ENCODE assay signal across 12 cellular contexts in genomic region chr1:9875636-9876000, GRCh38. TPM values are rescaled to one million over a fixed set of nuclear protein-coding genes. Genes with fewer than 3 reads are reported as not detected.
DNase-seq lines count a peak whose midpoint lies in the region; ATAC-seq and TF ChIP-seq lines count a peak whose summit lies in the region.
"Had no signal": no experiment of that assay in that cellular context is flagged by ENCODE, and none has a peak within 500 bp of the region (broad histone marks: within the 10 kb centered on the region; RNA-seq: fewer than 3 reads in every experiment).

No MANE protein-coding gene starts in this region.

- 64 to 82% (median 72%) methylated on average over 6 of the region's 6 CpGs for WGBS in adrenal gland, 4 donors

- TF ChIP-seq CTCF in GM23338 (conservative IDR thresholded peaks at IDR 0.05; ENCODE audit: low read depth in 2 of 2), result no peak
- no peak for TF ChIP-seq CTCF in left ventricle myocardium inferior (IDR thresholded peaks at IDR 0.05; ENCODE audit: borderline replicate concordance)
- no peak for TF ChIP-seq CTCF in adrenal gland (IDR thresholded peaks at IDR 0.05)

- peak overlapping the region; percentile 78; the same call in 1 of the 2 replicates for H3K4me2 ChIP-seq in GM23338

- no peaks in the 10 kb centered on the region for H3F3A ChIP-seq in GM23338 (replicated peaks; ENCODE audit: low read depth)

- H3K4me3 ChIP-seq in GM23338 (peak overlapping the region; percentile 48; the same call in 1 of the 2 replicates), left ventricle myocardium inferior (peak overlapping the region; percentile 39), adrenal gland (no peak overlapping the region)
- H3K4me3 ChIP-seq: body of pancreas, GM23248, upper lobe of left lung had no signal

- peaks cover 12% of the 10 kb centered on the region for H3K27me3 Mint-ChIP-seq in GM23338 (ENCODE audit: insufficient read depth, low read depth, poor library complexity)

- H3K4me1 Mint-ChIP-seq in GM23338, result peaks cover 13% of the 10 kb centered on the region

- no peaks in the 10 kb centered on the region for H3K36me3 ChIP-seq in GM23338 (ENCODE audit: insufficient read depth)
- peaks cover 14% of the 10 kb centered on the region for H3K36me3 ChIP-seq in left ventricle myocardium inferior
- peaks cover 0 to 5% of the 10 kb centered on the region in 2 donors for H3K36me3 ChIP-seq in adrenal gland (replicated peaks in 1 of 2)

- H3K79me2 ChIP-seq in GM23338 (replicated peaks; ENCODE audit: insufficient read depth), result no peaks in the 10 kb centered on the region

- no peaks in the 10 kb centered on the region for H3K9me3 Mint-ChIP-seq in GM23338

- H3K9me3 ChIP-seq in left ventricle myocardium inferior (replicated peaks), result no peaks in the 10 kb centered on the region
- H3K9me3 ChIP-seq in adrenal gland (replicated peaks in 1 of 3), result no peaks in the 10 kb centered on the region
- H3K9me3 ChIP-seq: body of pancreas, upper lobe of left lung had no signal

- H3K4me1 ChIP-seq in GM23338 (ENCODE audit: insufficient read depth) (peaks cover 10% of the 10 kb centered on the region), left ventricle myocardium inferior (peaks cover 45% of the 10 kb centered on the region), adrenal gland (replicated peaks in 1 of 2) (peaks cover 0 to 10% of the 10 kb centered on the region in 2 donors)

- intact Hi-C loops in left ventricle myocardium inferior (cut with micrococcal nuclease), result loop anchor here (10.0 kb wide), 1 partner anchor 69 kb away; the partner anchor contains the start of genes LZIC and NMNAT1
- intact Hi-C loops in adrenal gland (cut with DNase I), result loop anchor here (10.0 kb wide), 3 partner anchors 69 to 251 kb away; partner anchors contain the start of genes LZIC (in 2 of the 2) and NMNAT1 (in 2 of the 2)

- no peaks in the 10 kb centered on the region for H3K9me2 ChIP-seq in GM23338 (ENCODE audit: insufficient read depth)

- no peak for TF ChIP-seq POLR2A in adrenal gland (IDR thresholded peaks at IDR 0.05)

- H3K27me3 ChIP-seq in GM23338 (ENCODE audit: insufficient read depth) (no peaks in the 10 kb centered on the region), left ventricle myocardium inferior (ENCODE audit: low read depth) (no peaks in the 10 kb centered on the region), adrenal gland (no peaks in the 10 kb centered on the region)
- H3K27me3 ChIP-seq: body of pancreas, upper lobe of left lung had no signal

- no peak for DNase-seq in GM23338 (ENCODE audit: low spot score)
- peak; percentile 49 for DNase-seq in cerebellum (ENCODE audit: low spot score)
- no peak for DNase-seq in left ventricle myocardium inferior
- peak; percentile 52 for DNase-seq in putamen (ENCODE audit: low spot score)
- no peak for DNase-seq in adrenal gland
- DNase-seq in NK-92 (lab: John Stamatoyannopoulos, UW; ENCODE audit: unreplicated experiment), result no peak
- no peak for DNase-seq in NCI-H187 (lab: John Stamatoyannopoulos, UW)
- DNase-seq in NCI-H2196 treated with DMSO at 0.1 percent for 48 hours (lab: John Stamatoyannopoulos, UW; ENCODE audit: unreplicated experiment), result no peak
- DNase-seq: mammary epithelial cell had no signal

- H3K27ac ChIP-seq in GM23338 (ENCODE audit: low read depth) (peak overlapping the region; percentile 48), left ventricle myocardium inferior (replicated peaks) (peak overlapping the region; percentile 83), adrenal gland (no peak overlapping the region)
- H3K27ac ChIP-seq: body of pancreas, GM23248 had no signal

- peak overlapping the region; percentile 78; the same call in 1 of the 2 replicates for H2AFZ ChIP-seq in GM23338
- H2AFZ ChIP-seq: GM23248 had no signal

- 0 out of 2 replicates have a peak, but pooled peaks cover 2% of the 10 kb centered on the region for H4K20me1 ChIP-seq in GM23338 (replicated peaks; ENCODE audit: insufficient read depth)

- H3K4me3 Mint-ChIP-seq in GM23338, result no peak overlapping the region

- no peaks in the 10 kb centered on the region; the same call in 1 of the 3 replicates for H3K36me3 Mint-ChIP-seq in GM23338 (ENCODE audit: low read depth)

- peak; percentile 6; the same call in 2 of the 3 replicates for ATAC-seq in GM23338

- H3K27ac Mint-ChIP-seq in GM23338, result no peak overlapping the region; the same call in 1 of the 2 replicates

TF ChIP-seq in GM23338, 12 proteins besides CTCF, POLR2A, EP300 and RAD21 (continues in another document):
- TF ChIP-seq EZH2phosphoT487 (IDR thresholded peaks at IDR 0.05; ENCODE audit: unreplicated experiment), result no peak
- TF ChIP-seq ETS1 (IDR thresholded peaks at IDR 0.05), result no peak
- no peak for TF ChIP-seq ZNF331 (CRISPR knock-in tag; IDR thresholded peaks at IDR 0.05; ENCODE audit: low read depth)
- TF ChIP-seq REST (IDR thresholded peaks at IDR 0.05; ENCODE audit: unreplicated experiment), result no peak
- TF ChIP-seq JUNB (IDR thresholded peaks at IDR 0.05; ENCODE audit: unreplicated experiment), result no peak
- no peak for TF ChIP-seq POLR2AphosphoS5 (IDR thresholded peaks at IDR 0.05; ENCODE audit: low read depth)
- TF ChIP-seq NANOG (IDR thresholded peaks at IDR 0.05; ENCODE audit: borderline replicate concordance), result no peak
- TF ChIP-seq STAT1 (IDR thresholded peaks at IDR 0.05; ENCODE audit: unreplicated experiment), result no peak
- TF ChIP-seq CREB1 (CRISPR knock-in tag; IDR thresholded peaks at IDR 0.05; ENCODE audit: low read depth), result no peak
- no peak for TF ChIP-seq EZH2 (IDR thresholded peaks at IDR 0.05; ENCODE audit: low read depth, unreplicated experiment)

RNA-seq across cellular contexts. Expression of gene CTNNBIP1, which starts 34.5 kb away (rescaled TPM):
- 50.8 and 55.1 TPM in 2 replicates for total RNA-seq in GM23338 (2014; rRNA removed; shearing (Covaris generic))
- polyA plus RNA-seq in GM23338 (2016; fragmentation: Nextera tagmentation; extraction: Ambion mirVana) (30.2 and 30.3 TPM in 2 replicates), adrenal gland (10 to 100 TPM in 1 of 3 donors, 1 to 10 TPM in 2; 6.8 to 12.0 (median 8.0) TPM)
- total RNA-seq in cerebellum (22.4 TPM), left ventricle myocardium inferior (42.6 TPM), adrenal gland (10 to 100 TPM; 12.5 to 26.9 (median 19.9) TPM)

RNA-seq across cellular contexts. Expression of gene CLSTN1, which starts 51.9 kb away (rescaled TPM):
- total RNA-seq in GM23338 (2014; rRNA removed; shearing (Covaris generic)), result 56.4 and 66.2 TPM in 2 replicates
- polyA plus RNA-seq in GM23338 (2016; fragmentation: Nextera tagmentation; extraction: Ambion mirVana), result 38.5 and 41.7 TPM in 2 replicates
- total RNA-seq in cerebellum, result 94.4 TPM
- 63.5 TPM for total RNA-seq in left ventricle myocardium inferior
- 100 to 1,000 TPM in 2 of 8 donors, 10 to 100 TPM in 6; 69.3 to 106 (median 87.6) TPM for total RNA-seq in adrenal gland
- polyA plus RNA-seq in adrenal gland, result 10 to 100 TPM; 48.8 to 74.3 (median 67.0) TPM

Comparison
In these comparisons a context has a peak if more than half of its experiments do, and no peak if none do; other contexts are left out.
1. DNase-seq: peak in cerebellum (single experiment) and putamen (single experiment); none in GM23338 (single experiment), left ventricle myocardium inferior (single experiment), adrenal gland (0 of 7), NK-92 (single experiment), NCI-H187 (0 of 2) and NCI-H2196 treated with DMSO at 0.1 percent for 48 hours (single experiment).
2. H3K27ac ChIP-seq: peak in GM23338 (single experiment) and left ventricle myocardium inferior (single experiment); none in adrenal gland (0 of 5).
3. H3K4me3 ChIP-seq: peak in GM23338 (single experiment) and left ventricle myocardium inferior (single experiment); none in adrenal gland (0 of 4).